ENCODE assay signal across 31 cellular contexts in genomic region chr15:32974691-32975090, GRCh38.
A peak's percentile ranks its signal among the peaks of the same experiment; 100 is the strongest.
DNase-seq lines count a peak whose midpoint lies in the region; ATAC-seq, FAIRE-seq and TF ChIP-seq lines count a peak whose summit lies in the region.
"Had no signal": no experiment of that assay in that cellular context is flagged by ENCODE, and none has a peak within 500 bp of the region (broad histone marks: within the 10 kb centered on the region; RNA-seq: fewer than 3 reads in every experiment).

No MANE protein-coding gene starts in this region.

- H4K91ac ChIP-seq in trophoblast cell (ENCODE audit: low read depth, low read length): no peak overlapping the region

- no peaks in the 10 kb centered on the region for H3K79me2 ChIP-seq in astrocyte (ENCODE audit: insufficient read depth, low read length)
- H3K79me2 ChIP-seq in trophoblast cell (ENCODE audit: control insufficient read depth, insufficient read depth, low read length, poor library complexity): no peaks in the 10 kb centered on the region

- no peaks in the 10 kb centered on the region for H4K20me1 ChIP-seq in astrocyte (ENCODE audit: insufficient read depth, low read length)

- H3K9me3 Mint-ChIP-seq in astrocyte (ENCODE audit: unreplicated experiment): peaks cover 2% of the 10 kb centered on the region
- H3K9me3 Mint-ChIP-seq: activated B cell treated with CpG ODN at 0.5 μM for 24 hours; activated naive CD8-positive, alpha-beta T cell treated with anti-CD3 and anti-CD28 coated beads for 36 hours; activated T-cell treated with anti-CD3 and anti-CD28 coated beads, Interleukin-2, amount 50 U/mL, for 4 hours; naive thymus-derived CD8-positive, alpha-beta T cell; stimulated activated memory B cell treated with anti-CD40 and anti-IgM and Interleukin-4, amounts not matched to agents 10 μg/mL and 1 μg/mL and 100 μg/mL, for 72 hours had no signal

- no peak overlapping the region for H2BK5ac ChIP-seq in trophoblast cell (ENCODE audit: low read depth, low read length, poor library complexity)

- FAIRE-seq in astrocyte (lab: Jason Lieb, UNC): peak; percentile 85
- FAIRE-seq: H1, K562 had no signal

- no peak overlapping the region for H3K14ac ChIP-seq in trophoblast cell (ENCODE audit: low read length)

- no peak overlapping the region for H3K4me3 ChIP-seq in astrocyte (ENCODE audit: insufficient read depth, low read depth, low read length)
- H3K4me3 ChIP-seq in fibroblast of pulmonary artery (replicated peaks; ENCODE audit: low read depth, low read length): no peak overlapping the region
- H3K4me3 ChIP-seq in trophoblast cell (ENCODE audit: low read depth, low read length): no peak overlapping the region
- no peak overlapping the region for H3K4me3 ChIP-seq in gastrocnemius medialis
- H3K4me3 ChIP-seq: esophagus muscularis mucosa, K562, psoas muscle, transverse colon had no signal

- H2AFZ ChIP-seq in astrocyte (ENCODE audit: low read depth, low read length): no peak overlapping the region
- no peak overlapping the region for H2AFZ ChIP-seq in trophoblast cell (ENCODE audit: insufficient read depth, low read length, poor library complexity)

- H2BK12ac ChIP-seq in trophoblast cell (ENCODE audit: low read length): no peak overlapping the region

- no peak overlapping the region for H3K27ac ChIP-seq in astrocyte (ENCODE audit: low read depth, low read length)
- H3K27ac ChIP-seq in trophoblast cell (ENCODE audit: low read depth, low read length): no peak overlapping the region
- H3K27ac ChIP-seq in gastrocnemius medialis: no peak overlapping the region
- H3K27ac ChIP-seq: esophagus muscularis mucosa, psoas muscle had no signal

- no peak overlapping the region for H3K4me2 ChIP-seq in astrocyte (ENCODE audit: low read length)
- no peak overlapping the region for H3K4me2 ChIP-seq in trophoblast cell (ENCODE audit: low read length)

- no peak for TF ChIP-seq POLR2A in gastrocnemius medialis (IDR thresholded peaks at IDR 0.05)

- H3K79me1 ChIP-seq in trophoblast cell (ENCODE audit: low read length): no peaks in the 10 kb centered on the region

- no peak overlapping the region for H4K12ac ChIP-seq in trophoblast cell (ENCODE audit: low read depth, low read length)

- H3K4me1 Mint-ChIP-seq in astrocyte (ENCODE audit: low read depth, unreplicated experiment): no peaks in the 10 kb centered on the region
- H3K4me1 Mint-ChIP-seq: activated B cell treated with CpG ODN at 0.5 μM for 24 hours; activated CD8-positive, alpha-beta memory T cell treated with anti-CD3 and anti-CD28 coated beads, Interleukin-2, amount 10 ng/mL, durations not matched to agents 7 days and 5 days; activated naive CD8-positive, alpha-beta T cell treated with anti-CD3 and anti-CD28 coated beads for 36 hours; naive thymus-derived CD8-positive, alpha-beta T cell; stimulated activated memory B cell treated with anti-CD40 and anti-IgM and Interleukin-4, amounts not matched to agents 10 μg/mL and 1 μg/mL and 100 μg/mL, for 72 hours had no signal

- TF ChIP-seq CTCF in astrocyte (IDR thresholded peaks at IDR 0.05; ENCODE audit: insufficient read depth, low read depth, low read length) (no peak), fibroblast of pulmonary artery (IDR thresholded peaks at IDR 0.05; ENCODE audit: low read length, missing control alignments) (no peak), gastrocnemius medialis (IDR thresholded peaks at IDR 0.05 in 4 of 5, conservative IDR thresholded peaks at IDR 0.05 in 1 of 5) (no peak)

- DNase-seq in GM03348 (ENCODE audit: low spot score) (peak; percentile 48), astrocyte (ENCODE audit: low read depth) (peak; percentile 84), fibroblast of pulmonary artery (ENCODE audit: low read depth) (peak; percentile 74), trophoblast cell (peak; percentile 10 to 75), gastrocnemius medialis (no peak), RPMI8226 (no peak)
- no peak for DNase-seq in stimulated activated CD4-positive, alpha-beta T cell treated with anti-CD3 and anti-CD28 coated beads, Interleukin-2, amount 100 ng/mL, for 24 hours
- DNase-seq: activated B cell treated with CpG ODN at 0.5 μM for 24 hours; activated CD4-positive, alpha-beta T cell treated with anti-CD3 and anti-CD28 coated beads, Interleukin-2, amount 50 U/mL, for 1 hour; activated CD8-positive, alpha-beta memory T cell treated with anti-CD3 and anti-CD28 coated beads, Interleukin-2, amount 10 ng/mL, durations not matched to agents 7 days and 5 days; activated gamma-delta T cell; activated naive CD8-positive, alpha-beta T cell treated with anti-CD3 and anti-CD28 coated beads for 36 hours; activated T-cell treated with anti-CD3 and anti-CD28 coated beads, Interleukin-2, amount 50 U/mL, for 4 hours; C1 segment of cervical spinal cord; Caco-2; GDM1; head of caudate nucleus; midbrain; naive thymus-derived CD8-positive, alpha-beta T cell; NCI-H1092; NCI-H1694; NCI-H446 treated with DMSO at 0.1 percent for 48 hours; NCI-H774; psoas muscle; stimulated activated CD4-positive, alpha-beta T cell treated with anti-CD3 and anti-CD28 coated beads, Interleukin-15, amount 100 ng/mL, for 24 hours; transverse colon had no signal

- no peak overlapping the region for H3K23ac ChIP-seq in trophoblast cell (ENCODE audit: low read length)

- WGBS in trophoblast cell (ENCODE audit: extremely low coverage, insufficient coverage, insufficient read length): no CpG with 5 or more reads among the region's 1 CpG

- no peak for ATAC-seq in gastrocnemius medialis
- ATAC-seq in GM21786 (IDR thresholded peaks at IDR 0.05; ENCODE audit: unreplicated experiment): no peak
- ATAC-seq: activated CD8-positive, alpha-beta memory T cell treated with anti-CD3 and anti-CD28 coated beads, Interleukin-2, amount 10 ng/mL, durations not matched to agents 7 days and 5 days; activated T-cell treated with anti-CD3 and anti-CD28 coated beads, Interleukin-2, amount 50 U/mL, for 4 hours; K562; naive thymus-derived CD8-positive, alpha-beta T cell; psoas muscle; stimulated activated memory B cell treated with anti-CD40 and anti-IgM and Interleukin-4, amounts not matched to agents 10 μg/mL and 1 μg/mL and 100 μg/mL, for 72 hours had no signal

- intact Hi-C loops in gastrocnemius medialis (cut with DNase I; ENCODE audit: low total_unique reads): no loop called here

- no peak overlapping the region for H2AK5ac ChIP-seq in trophoblast cell (ENCODE audit: low read length)

- no peaks in the 10 kb centered on the region for H3K36me3 Mint-ChIP-seq in astrocyte (ENCODE audit: low read depth, unreplicated experiment)
- H3K36me3 Mint-ChIP-seq: activated CD8-positive, alpha-beta memory T cell treated with anti-CD3 and anti-CD28 coated beads, Interleukin-2, amount 10 ng/mL, durations not matched to agents 7 days and 5 days; activated naive CD8-positive, alpha-beta T cell treated with anti-CD3 and anti-CD28 coated beads for 36 hours; naive thymus-derived CD8-positive, alpha-beta T cell; stimulated activated memory B cell treated with anti-CD40 and anti-IgM and Interleukin-4, amounts not matched to agents 10 μg/mL and 1 μg/mL and 100 μg/mL, for 72 hours had no signal

- no peaks in the 10 kb centered on the region for H3K36me3 ChIP-seq in astrocyte (ENCODE audit: insufficient read depth, low read length)
- no peaks in the 10 kb centered on the region for H3K36me3 ChIP-seq in trophoblast cell (ENCODE audit: control insufficient read depth in 1 of 2, insufficient read depth in 2 of 2, low read length in 2 of 2)
- no peaks in the 10 kb centered on the region for H3K36me3 ChIP-seq in gastrocnemius medialis
- H3K36me3 ChIP-seq: esophagus muscularis mucosa, transverse colon had no signal

- H3K4me1 ChIP-seq in astrocyte (ENCODE audit: insufficient read depth, low read length): peaks cover 3% of the 10 kb centered on the region
- H3K4me1 ChIP-seq in trophoblast cell (ENCODE audit: control insufficient read depth in 1 of 2, insufficient read depth in 2 of 2, low read length in 2 of 2): no peaks in the 10 kb centered on the region
- no peaks in the 10 kb centered on the region for H3K4me1 ChIP-seq in gastrocnemius medialis
- H3K4me1 ChIP-seq: Caco-2, psoas muscle, transverse colon had no signal

- in situ Hi-C loops in gastrocnemius medialis (cut with MboI; ENCODE audit: low sequenced_read_pairs in 4 of 4): loop anchor here in 3 of 4 donors (25.0 kb wide), 1 partner anchor 312 kb away; no protein-coding TSS in a partner anchor

- H3K9ac ChIP-seq in astrocyte (ENCODE audit: low read length) (no peak overlapping the region), trophoblast cell (ENCODE audit: low read length) (no peak overlapping the region)

- no peaks in the 10 kb centered on the region for H3K9me3 ChIP-seq in astrocyte (ENCODE audit: insufficient read depth, low read depth, low read length)
- no peaks in the 10 kb centered on the region for H3K9me3 ChIP-seq in trophoblast cell (ENCODE audit: insufficient read depth, low read depth, low read length)
- H3K9me3 ChIP-seq in gastrocnemius medialis: no peaks in the 10 kb centered on the region
- H3K9me3 ChIP-seq: Caco-2, esophagus muscularis mucosa, psoas muscle, transverse colon had no signal

- H3K27me3 Mint-ChIP-seq in astrocyte (ENCODE audit: low read depth, unreplicated experiment): no peaks in the 10 kb centered on the region
- H3K27me3 Mint-ChIP-seq: activated CD8-positive, alpha-beta memory T cell treated with anti-CD3 and anti-CD28 coated beads, Interleukin-2, amount 10 ng/mL, durations not matched to agents 7 days and 5 days had no signal

- H3K4ac ChIP-seq in trophoblast cell (ENCODE audit: low read depth, low read length): no peak overlapping the region

- H2BK120ac ChIP-seq in trophoblast cell (ENCODE audit: insufficient read depth, low read length, poor library complexity): no peak overlapping the region

- H3K4me3 Mint-ChIP-seq in astrocyte (ENCODE audit: unreplicated experiment): no peak overlapping the region
- H3K4me3 Mint-ChIP-seq: activated B cell treated with CpG ODN at 0.5 μM for 24 hours; activated CD8-positive, alpha-beta memory T cell treated with anti-CD3 and anti-CD28 coated beads, Interleukin-2, amount 10 ng/mL, durations not matched to agents 7 days and 5 days; activated naive CD8-positive, alpha-beta T cell treated with anti-CD3 and anti-CD28 coated beads for 36 hours; activated T-cell treated with anti-CD3 and anti-CD28 coated beads, Interleukin-2, amount 50 U/mL, for 4 hours; naive thymus-derived CD8-positive, alpha-beta T cell; stimulated activated memory B cell treated with anti-CD40 and anti-IgM and Interleukin-4, amounts not matched to agents 10 μg/mL and 1 μg/mL and 100 μg/mL, for 72 hours had no signal

- H3K27ac Mint-ChIP-seq in astrocyte (ENCODE audit: unreplicated experiment): peak overlapping the region; percentile 5
- H3K27ac Mint-ChIP-seq: activated B cell treated with CpG ODN at 0.5 μM for 24 hours; activated CD8-positive, alpha-beta memory T cell treated with anti-CD3 and anti-CD28 coated beads, Interleukin-2, amount 10 ng/mL, durations not matched to agents 7 days and 5 days; activated naive CD8-positive, alpha-beta T cell treated with anti-CD3 and anti-CD28 coated beads for 36 hours; naive thymus-derived CD8-positive, alpha-beta T cell; stimulated activated memory B cell treated with anti-CD40 and anti-IgM and Interleukin-4, amounts not matched to agents 10 μg/mL and 1 μg/mL and 100 μg/mL, for 72 hours had no signal

- no peak overlapping the region for H4K8ac ChIP-seq in trophoblast cell (ENCODE audit: low read depth, low read length)

- no peaks in the 10 kb centered on the region for H3K27me3 ChIP-seq in astrocyte (ENCODE audit: insufficient read depth, low read length)
- no peaks in the 10 kb centered on the region for H3K27me3 ChIP-seq in trophoblast cell (ENCODE audit: insufficient read depth, low read length)
- no peaks in the 10 kb centered on the region for H3K27me3 ChIP-seq in gastrocnemius medialis
- H3K27me3 ChIP-seq: esophagus muscularis mucosa, transverse colon had no signal

- H3K18ac ChIP-seq in trophoblast cell (ENCODE audit: low read length): no peak overlapping the region

Comparison
In these comparisons a context has a peak if more than half of its experiments do, and no peak if none do; other contexts are left out.
1. DNase-seq: peak in GM03348 (single experiment), astrocyte (single experiment), fibroblast of pulmonary artery (single experiment) and trophoblast cell (2 of 2); none in gastrocnemius medialis (0 of 2), RPMI8226 (single experiment) and stimulated activated CD4-positive, alpha-beta T cell treated with anti-CD3 and anti-CD28 coated beads, Interleukin-2, amount 100 ng/mL, for 24 hours (0 of 2).